Comparison of ENCODE assay signal across 8 cellular contexts in genomic region chr17:64837018-64837761, GRCh38.
DNase-seq lines count a peak whose midpoint lies in the region; ATAC-seq and TF ChIP-seq lines count a peak whose summit lies in the region.
"Not testable (repeated sequence)": the region's sequence is repeated elsewhere in the genome, so short reads cannot be mapped to it uniquely, and the experiment has no call there.

No MANE protein-coding gene starts in this region.

- peak overlapping the region; percentile 73; a peak in 3 of 4 replicates for H3K4me3 ChIP-seq in DND-41 (ENCODE audit: low read depth in 1 of 2, low read length in 2 of 2)
- H3K4me3 ChIP-seq in Jurkat, Clone E6-1 (ENCODE audit: low read length): peak overlapping the region; percentile 60
- peak overlapping the region; percentile 63 for H3K4me3 ChIP-seq in fibroblast of pulmonary artery (replicated peaks; ENCODE audit: low read depth, low read length)

- peak; percentile 90 for DNase-seq in DND-41
- peak; percentile 60 for DNase-seq in Jurkat, Clone E6-1 (ENCODE audit: low read depth, low spot score)
- peak; percentile 86 for DNase-seq in RPMI8226
- DNase-seq in activated T-helper 2 cell treated with anti-CD3 and anti-CD28 coated beads, Interferon-gamma antibody, Interleukin-2, Interleukin-4, amounts not matched to agents 10 μg/mL and 5 μg/mL and 100 μg/mL, durations not matched to agents 14 hours and 24 hours and 36 hours (ENCODE audit: low spot score): peak; percentile 87
- DNase-seq in fibroblast of pulmonary artery (ENCODE audit: low read depth): peak; percentile 76
- peak; percentile 85 for DNase-seq in natural killer cell
- peak; percentile 78 to 91 for DNase-seq in stimulated activated effector memory CD8-positive, alpha-beta T cell treated with anti-CD3 and anti-CD28 coated beads, Interleukin-12 subunit alpha, Interleukin-12 subunit beta, amount 100 ng/mL, for 72 hours (ENCODE audit: low spot score in 2 of 2)

- H3K4me2 ChIP-seq in DND-41 (ENCODE audit: insufficient read depth, low read length): peak overlapping the region; percentile 92

- not testable (repeated sequence) for H3K36me3 ChIP-seq in DND-41 (ENCODE audit: insufficient read depth, low read length)

- peak overlapping the region; percentile 80 for H2AFZ ChIP-seq in DND-41 (ENCODE audit: low read depth, low read length)

- TF ChIP-seq CTCF in DND-41 (IDR thresholded peaks at IDR 0.05; ENCODE audit: borderline replicate concordance, extremely low read depth, low read length, poor library complexity, severe bottlenecking); fibroblast of pulmonary artery (IDR thresholded peaks at IDR 0.05; ENCODE audit: low read length, missing control alignments); natural killer cell (IDR thresholded peaks at IDR 0.05): not testable (repeated sequence)

- H3K4me1 ChIP-seq in DND-41 (ENCODE audit: insufficient read depth, low read length): peaks cover 21% of the 10 kb centered on the region

- H4K20me1 ChIP-seq in DND-41 (ENCODE audit: insufficient read depth, low read length): not testable (repeated sequence)

- not testable (repeated sequence) for H3K36me3 Mint-ChIP-seq in activated T-helper 2 cell treated with anti-CD3 and anti-CD28 coated beads, Interferon-gamma antibody, Interleukin-2, Interleukin-4, amounts not matched to agents 10 μg/mL and 5 μg/mL and 100 μg/mL, durations not matched to agents 14 hours and 24 hours and 36 hours (ENCODE audit: low read depth); natural killer cell
- H3K36me3 Mint-ChIP-seq in stimulated activated effector memory CD8-positive, alpha-beta T cell treated with anti-CD3 and anti-CD28 coated beads, Interleukin-12 subunit alpha, Interleukin-12 subunit beta, amount 100 ng/mL, for 72 hours: peaks cover 13% of the 10 kb centered on the region

- intact Hi-C loops in activated T-helper 2 cell treated with anti-CD3 and anti-CD28 coated beads, Interferon-gamma antibody, Interleukin-2, Interleukin-4, amounts not matched to agents 10 μg/mL and 5 μg/mL and 100 μg/mL, durations not matched to agents 14 hours and 24 hours and 36 hours (cut with micrococcal nuclease); natural killer cell (cut with micrococcal nuclease): not testable (repeated sequence)

- ATAC-seq in DND-41 (ENCODE audit: insufficient read depth, low read depth) (peak; percentile 97), GM21737 (IDR thresholded peaks at IDR 0.05; ENCODE audit: unreplicated experiment) (peak; percentile 96), natural killer cell (peak; percentile 93 to 98 (median 93))
- ATAC-seq in stimulated activated effector memory CD8-positive, alpha-beta T cell treated with anti-CD3 and anti-CD28 coated beads, Interleukin-12 subunit alpha, Interleukin-12 subunit beta, amount 100 ng/mL, for 72 hours: peak; percentile 97

- peak overlapping the region; percentile 90 for H3K4me3 Mint-ChIP-seq in activated T-helper 2 cell treated with anti-CD3 and anti-CD28 coated beads, Interferon-gamma antibody, Interleukin-2, Interleukin-4, amounts not matched to agents 10 μg/mL and 5 μg/mL and 100 μg/mL, durations not matched to agents 14 hours and 24 hours and 36 hours (ENCODE audit: low read depth)
- H3K4me3 Mint-ChIP-seq in natural killer cell: peak overlapping the region; percentile 96
- H3K4me3 Mint-ChIP-seq in stimulated activated effector memory CD8-positive, alpha-beta T cell treated with anti-CD3 and anti-CD28 coated beads, Interleukin-12 subunit alpha, Interleukin-12 subunit beta, amount 100 ng/mL, for 72 hours: peak overlapping the region; percentile 96

- not testable (repeated sequence) for H3K9me3 Mint-ChIP-seq in activated T-helper 2 cell treated with anti-CD3 and anti-CD28 coated beads, Interferon-gamma antibody, Interleukin-2, Interleukin-4, amounts not matched to agents 10 μg/mL and 5 μg/mL and 100 μg/mL, durations not matched to agents 14 hours and 24 hours and 36 hours; natural killer cell; stimulated activated effector memory CD8-positive, alpha-beta T cell treated with anti-CD3 and anti-CD28 coated beads, Interleukin-12 subunit alpha, Interleukin-12 subunit beta, amount 100 ng/mL, for 72 hours

- H3K9ac ChIP-seq in DND-41 (ENCODE audit: low read depth, low read length): peak overlapping the region; percentile 74

- not testable (repeated sequence) for H3K27me3 ChIP-seq in DND-41 (ENCODE audit: insufficient read depth, low read length, poor library complexity)

- H3K27me3 Mint-ChIP-seq in activated T-helper 2 cell treated with anti-CD3 and anti-CD28 coated beads, Interferon-gamma antibody, Interleukin-2, Interleukin-4, amounts not matched to agents 10 μg/mL and 5 μg/mL and 100 μg/mL, durations not matched to agents 14 hours and 24 hours and 36 hours (ENCODE audit: low read depth); natural killer cell (ENCODE audit: low read depth in 2 of 2): not testable (repeated sequence)

- H3K27ac ChIP-seq in DND-41 (ENCODE audit: low read length): peak overlapping the region; percentile 70

- peak overlapping the region; percentile 89 for H3K27ac Mint-ChIP-seq in activated T-helper 2 cell treated with anti-CD3 and anti-CD28 coated beads, Interferon-gamma antibody, Interleukin-2, Interleukin-4, amounts not matched to agents 10 μg/mL and 5 μg/mL and 100 μg/mL, durations not matched to agents 14 hours and 24 hours and 36 hours
- peak overlapping the region; percentile 92 to 99 for H3K27ac Mint-ChIP-seq in natural killer cell
- H3K27ac Mint-ChIP-seq in stimulated activated effector memory CD8-positive, alpha-beta T cell treated with anti-CD3 and anti-CD28 coated beads, Interleukin-12 subunit alpha, Interleukin-12 subunit beta, amount 100 ng/mL, for 72 hours: peak overlapping the region; percentile 95

- H3K9me3 ChIP-seq in DND-41 (ENCODE audit: insufficient read depth, low read length, severe bottlenecking): not testable (repeated sequence)

- not testable (repeated sequence) for H3K79me2 ChIP-seq in DND-41 (ENCODE audit: insufficient read depth, low read length)

- H3K4me1 Mint-ChIP-seq in activated T-helper 2 cell treated with anti-CD3 and anti-CD28 coated beads, Interferon-gamma antibody, Interleukin-2, Interleukin-4, amounts not matched to agents 10 μg/mL and 5 μg/mL and 100 μg/mL, durations not matched to agents 14 hours and 24 hours and 36 hours (ENCODE audit: low read depth): peaks cover 14% of the 10 kb centered on the region
- H3K4me1 Mint-ChIP-seq in natural killer cell: peaks cover 23 to 32% of the 10 kb centered on the region in 2 donors
- H3K4me1 Mint-ChIP-seq in stimulated activated effector memory CD8-positive, alpha-beta T cell treated with anti-CD3 and anti-CD28 coated beads, Interleukin-12 subunit alpha, Interleukin-12 subunit beta, amount 100 ng/mL, for 72 hours: peaks cover 15% of the 10 kb centered on the region

Comparison
In these comparisons a context has a peak if more than half of its experiments do, and no peak if none do; other contexts are left out.
1. Peak in every context shown above with its lines: DNase-seq, ATAC-seq, H3K4me3 ChIP-seq and H3K27ac ChIP-seq.